Comparison of ENCODE assay signal across 8 cellular contexts in genomic region chr14:91253795-91254323, GRCh38. TPM values are rescaled to one million over a fixed set of nuclear protein-coding genes. Genes with fewer than 3 reads are reported as not detected.
DNase-seq lines count a peak whose midpoint lies in the region; ATAC-seq and TF ChIP-seq lines count a peak whose summit lies in the region.

No MANE protein-coding gene starts in this region.

- H3K4me1 ChIP-seq in ascending aorta: peaks cover 4 to 5% of the 10 kb centered on the region in 2 donors
- peaks cover 44% of the 10 kb centered on the region for H3K4me1 ChIP-seq in suprapubic skin

- no peak for TF ChIP-seq POLR2A in suprapubic skin (IDR thresholded peaks at IDR 0.05)

- CTCF ChIA-PET in HEK293T (lab: Yijun Ruan, JAX): interaction anchor here (0.6 kb wide), 2 partner anchors 220 to 473 kb away, joined by 3 to 9 read pairs; no protein-coding TSS in a partner anchor

- no peak overlapping the region for H3K27ac ChIP-seq in ascending aorta
- H3K27ac ChIP-seq in suprapubic skin: peak overlapping the region; percentile 10

- H3K9me3 Mint-ChIP-seq in T-helper 1 cell treated with Interleukin-12 subunit alpha and Interleukin-12 subunit beta and Interleukin-4 antibody, amounts not matched to agents 30 μg/mL and 1 μg/mL, for 36 hours: no peaks in the 10 kb centered on the region

- H3K27me3 Mint-ChIP-seq in T-helper 1 cell treated with Interleukin-12 subunit alpha and Interleukin-12 subunit beta and Interleukin-4 antibody, amounts not matched to agents 30 μg/mL and 1 μg/mL, for 36 hours (ENCODE audit: low read depth): no peaks in the 10 kb centered on the region

- H3K27ac Mint-ChIP-seq in T-helper 1 cell treated with Interleukin-12 subunit alpha and Interleukin-12 subunit beta and Interleukin-4 antibody, amounts not matched to agents 30 μg/mL and 1 μg/mL, for 36 hours: peak overlapping the region; percentile 85

- 67% methylated on average over 3 of the region's 20 CpGs for WGBS in suprapubic skin

- POLR2A ChIA-PET in HEK293T (lab: Yijun Ruan, JAX): interaction anchor here (0.6 kb wide), 1 partner anchor 1469 kb away, joined by 3 read pairs; no protein-coding TSS in a partner anchor

- DNase-seq in T-helper 1 cell (no peak), ascending aorta (ENCODE audit: low spot score in 2 of 2) (no peak), left lobe of liver (ENCODE audit: low spot score) (no peak), suprapubic skin (ENCODE audit: low spot score in 2 of 2) (no peak), HEK293T (ENCODE audit: extremely low spot score) (no peak), SHP77 treated with DMSO at 0.1 percent for 48 hours (lab: John Stamatoyannopoulos, UW) (no peak)
- DNase-seq in activated CD4-positive, alpha-beta T cell treated with anti-CD3 and anti-CD28 coated beads for 48 hours: no peak

- H3K36me3 ChIP-seq in ascending aorta (no peaks in the 10 kb centered on the region), suprapubic skin (no peaks in the 10 kb centered on the region)

- peak overlapping the region; percentile 63 for H3K4me3 Mint-ChIP-seq in T-helper 1 cell treated with Interleukin-12 subunit alpha and Interleukin-12 subunit beta and Interleukin-4 antibody, amounts not matched to agents 30 μg/mL and 1 μg/mL, for 36 hours

- H3K4me3 ChIP-seq in ascending aorta (peak overlapping the region; percentile 66 to 71), suprapubic skin (peak overlapping the region; percentile 70)

- H3K36me3 Mint-ChIP-seq in T-helper 1 cell treated with Interleukin-12 subunit alpha and Interleukin-12 subunit beta and Interleukin-4 antibody, amounts not matched to agents 30 μg/mL and 1 μg/mL, for 36 hours (ENCODE audit: low read depth): peaks cover 28% of the 10 kb centered on the region

- ATAC-seq in left lobe of liver: peak; percentile 48

- H3K9me3 ChIP-seq in ascending aorta (no peaks in the 10 kb centered on the region), suprapubic skin (no peaks in the 10 kb centered on the region)

- TF ChIP-seq CTCF in ascending aorta (IDR thresholded peaks at IDR 0.05) (no peak), suprapubic skin (IDR thresholded peaks at IDR 0.05) (no peak)

- H3K4me1 Mint-ChIP-seq in T-helper 1 cell treated with Interleukin-12 subunit alpha and Interleukin-12 subunit beta and Interleukin-4 antibody, amounts not matched to agents 30 μg/mL and 1 μg/mL, for 36 hours (ENCODE audit: low read depth): peaks cover 54% of the 10 kb centered on the region

- intact Hi-C loops in ascending aorta (cut with DNase I): no loop called here

- H3K27me3 ChIP-seq in ascending aorta (peaks cover 4% of the 10 kb centered on the region), suprapubic skin (no peaks in the 10 kb centered on the region)

- no peak for TF ChIP-seq EP300 in suprapubic skin (IDR thresholded peaks at IDR 0.05)

TF ChIP-seq in HEK293T, 16 proteins besides CTCF, POLR2A, EP300 and RAD21:
- TF ChIP-seq LEF1 (IDR thresholded peaks at IDR 0.05; ENCODE audit: borderline replicate concordance) (no peak), ARNT (IDR thresholded peaks at IDR 0.05) (no peak), L3MBTL2 (conservative IDR thresholded peaks at IDR 0.05) (no peak), PKNOX1 (IDR thresholded peaks at IDR 0.05) (no peak), FOXK2 (IDR thresholded peaks at IDR 0.05) (no peak), ELF4 (IDR thresholded peaks at IDR 0.05) (no peak), SP1 (IDR thresholded peaks at IDR 0.05) (no peak), HDGF (IDR thresholded peaks at IDR 0.05; ENCODE audit: borderline replicate concordance) (no peak), SUZ12 (IDR thresholded peaks at IDR 0.05) (no peak), FOXA1 (IDR thresholded peaks at IDR 0.05) (no peak), FOXM1 (IDR thresholded peaks at IDR 0.05; ENCODE audit: borderline replicate concordance) (no peak), TARDBP (IDR thresholded peaks at IDR 0.05) (no peak), CTBP1 (IDR thresholded peaks at IDR 0.05; ENCODE audit: borderline replicate concordance) (no peak), NFRKB (IDR thresholded peaks at IDR 0.05) (no peak), BHLHE40 (IDR thresholded peaks at IDR 0.05; ENCODE audit: borderline replicate concordance) (no peak), ZNF384 (IDR thresholded peaks at IDR 0.05) (no peak)

RNA-seq across cellular contexts. Expression of gene GPR68, which starts 9.4 kb away (rescaled TPM):
- total RNA-seq in ascending aorta (not detected), left lobe of liver (0.10 TPM), suprapubic skin (1 to 10 TPM in 3 of 4 donors, under 1 TPM in 1; 0.95 to 4.3 (median 1.6) TPM)
